8 cellular contexts compared by ENCODE assay signal in genomic region chr5:159207616-159208507, GRCh38. TPM values are rescaled to one million over a fixed set of nuclear protein-coding genes. Genes with fewer than 3 reads are reported as not detected.
DNase-seq lines count a peak whose midpoint lies in the region; ATAC-seq and TF ChIP-seq lines count a peak whose summit lies in the region.

No MANE protein-coding gene starts in this region.

- peaks cover 0 to 4% of the 10 kb centered on the region in 2 donors for H3K36me3 ChIP-seq in left lung

- no peaks in the 10 kb centered on the region for H3K27me3 ChIP-seq in left lung

- H3K36me3 Mint-ChIP-seq in activated CD4-positive, alpha-beta T cell treated with anti-CD3 and anti-CD28 coated beads, Interleukin-2, amount 10 ng/mL, durations not matched to agents 7 days and 5 days (ENCODE audit: low read depth): peaks cover 28% of the 10 kb centered on the region

- TF ChIP-seq CTCF in coronary artery (IDR thresholded peaks at IDR 0.05) (no peak), left lung (IDR thresholded peaks at IDR 0.05) (no peak)

- ATAC-seq in GM18907 (IDR thresholded peaks at IDR 0.05; ENCODE audit: unreplicated experiment) (peak; percentile 68), HG03139 (IDR thresholded peaks at IDR 0.05; ENCODE audit: unreplicated experiment) (peak; percentile 41), left lung (peak; percentile 54)

- no peaks in the 10 kb centered on the region for H3K9me3 Mint-ChIP-seq in activated CD4-positive, alpha-beta T cell treated with anti-CD3 and anti-CD28 coated beads, Interleukin-2, amount 10 ng/mL, durations not matched to agents 7 days and 5 days

- peaks cover 66% of the 10 kb centered on the region for H3K4me1 Mint-ChIP-seq in activated CD4-positive, alpha-beta T cell treated with anti-CD3 and anti-CD28 coated beads, Interleukin-2, amount 10 ng/mL, durations not matched to agents 7 days and 5 days

- DNase-seq in AG08396 (ENCODE audit: low spot score) (peak; percentile 79), NCI-H524 (lab: John Stamatoyannopoulos, UW) (peak; percentile 60 to 78), coronary artery (ENCODE audit: low spot score) (peak; percentile 88), left lung (peak; percentile 83 to 92)
- DNase-seq in activated CD4-positive, alpha-beta T cell treated with anti-CD3 and anti-CD28 coated beads, Interleukin-2, amount 10 ng/mL, durations not matched to agents 7 days and 5 days: peak; percentile 87
- peak; percentile 72 for DNase-seq in stimulated activated CD4-positive, alpha-beta T cell treated with anti-CD3 and anti-CD28 coated beads, Interleukin-2, amount 100 ng/mL, for 4 hours (ENCODE audit: low read depth)

- intact Hi-C loops in left lung (cut with DNase I): no loop called here

- no peaks in the 10 kb centered on the region for H3K27me3 Mint-ChIP-seq in activated CD4-positive, alpha-beta T cell treated with anti-CD3 and anti-CD28 coated beads, Interleukin-2, amount 10 ng/mL, durations not matched to agents 7 days and 5 days

- peak overlapping the region; percentile 79 to 95 for H3K27ac ChIP-seq in coronary artery
- peak overlapping the region; percentile 95 to 97 for H3K27ac ChIP-seq in left lung

- peak overlapping the region; percentile 94 for H3K27ac Mint-ChIP-seq in activated CD4-positive, alpha-beta T cell treated with anti-CD3 and anti-CD28 coated beads, Interleukin-2, amount 10 ng/mL, durations not matched to agents 7 days and 5 days

- H3K4me3 Mint-ChIP-seq in activated CD4-positive, alpha-beta T cell treated with anti-CD3 and anti-CD28 coated beads, Interleukin-2, amount 10 ng/mL, durations not matched to agents 7 days and 5 days: peak overlapping the region; percentile 85

- peaks cover 22 to 76% of the 10 kb centered on the region in 2 donors for H3K4me1 ChIP-seq in left lung

- CTCF ChIA-PET in activated CD4-positive, alpha-beta T cell treated with anti-CD3 and anti-CD28 coated beads, Interleukin-2, amount 10 ng/mL, durations not matched to agents 7 days and 5 days (lab: Charles Lee): interaction anchor here (0.5 to 3.7 kb wide), 7 partner anchors 9 to 1255 kb away, joined by 3 to 11 read pairs (median 4); no protein-coding TSS in a partner anchor

- POLR2A ChIA-PET in activated CD4-positive, alpha-beta T cell treated with anti-CD3 and anti-CD28 coated beads, Interleukin-2, amount 10 ng/mL, durations not matched to agents 7 days and 5 days (lab: Charles Lee): interaction anchor here (0.6 to 1.2 kb wide), 4 partner anchors 10 to 773 kb away, joined by 3 to 4 read pairs (median 4); no protein-coding TSS in a partner anchor

- no peaks in the 10 kb centered on the region for H3K9me3 ChIP-seq in left lung

- H3K4me3 ChIP-seq in coronary artery (peak overlapping the region; percentile 95), left lung (peak overlapping the region; percentile 77 to 93)

RNA-seq across cellular contexts. Expression of gene RNF145, which starts 1.5 kb away (rescaled TPM):
- 100 to 1,000 TPM; 133 to 145 TPM for total RNA-seq in activated CD4-positive, alpha-beta T cell treated with anti-CD3 and anti-CD28 coated beads, Interleukin-2, amount 10 ng/mL, durations not matched to agents 7 days and 5 days
- 100 to 1,000 TPM; 164 to 216 TPM for total RNA-seq in left lung

RNA-seq across cellular contexts. Expression of gene UBLCP1, which starts 55.2 kb away (rescaled TPM):
- total RNA-seq in activated CD4-positive, alpha-beta T cell treated with anti-CD3 and anti-CD28 coated beads, Interleukin-2, amount 10 ng/mL, durations not matched to agents 7 days and 5 days: 10 to 100 TPM; 29.2 to 32.2 TPM
- total RNA-seq in left lung: 10 to 100 TPM; 29.9 to 32.5 TPM

Comparison
In these comparisons a context has a peak if more than half of its experiments do, and no peak if none do; other contexts are left out.
1. Peak in every context shown above with its lines: DNase-seq, ATAC-seq, H3K4me3 ChIP-seq and H3K27ac ChIP-seq.